ENCODE assay signal across 32 cellular contexts in the genomic region with DNA sequence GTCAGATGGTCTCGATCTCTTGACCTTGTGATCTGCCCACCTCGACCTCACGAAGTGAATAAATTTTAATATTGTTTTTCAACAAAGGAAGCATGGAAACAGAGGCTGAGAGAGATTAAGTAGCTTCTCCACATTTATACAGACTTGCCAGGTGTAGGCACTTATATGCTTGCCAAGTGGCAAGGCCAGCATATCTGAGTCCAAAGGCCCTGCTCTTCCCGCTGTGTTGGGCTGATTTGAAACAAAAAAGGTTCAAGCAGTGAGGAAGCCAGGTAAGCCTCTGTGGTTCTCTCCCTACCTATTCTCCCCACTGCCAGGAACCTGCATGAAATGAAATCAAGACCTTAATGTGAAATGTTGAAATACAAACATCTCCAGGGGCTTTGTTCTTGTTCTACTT. TPM values are rescaled to one million over a fixed set of nuclear protein-coding genes. Genes with fewer than 3 reads are reported as not detected.
"Had no signal": no experiment of that assay in that cellular context is flagged by ENCODE, and none has a peak within 500 bp of the region (broad histone marks: within the 10 kb centered on the region; RNA-seq: fewer than 3 reads in every experiment).

No MANE protein-coding gene starts in this region.

- H3K36me3 ChIP-seq: adrenal gland, colonic mucosa had no signal

- H3K4me3 ChIP-seq: adrenal gland, body of pancreas, cardiac muscle cell, colonic mucosa, dorsolateral prefrontal cortex had no signal

- DNase-seq: activated B cell treated with CpG ODN at 0.5 μM for 24 hours; activated CD4-positive, alpha-beta memory T cell treated with anti-CD3 and anti-CD28 coated beads for 36 hours; activated CD4-positive, alpha-beta T cell treated with anti-CD3 and anti-CD28 coated beads for 36 hours; activated CD4-positive, alpha-beta T cell treated with anti-CD3 and anti-CD28 coated beads, Interleukin-2, amount 10 ng/mL, durations not matched to agents 24 days and 14 days; activated effector memory CD4-positive, alpha-beta T cell treated with anti-CD3 and anti-CD28 coated beads, Interleukin-2, amount 50 U/mL, for 16 hours; activated naive CD4-positive, alpha-beta T cell treated with anti-CD3 and anti-CD28 coated beads for 36 hours; activated naive CD8-positive, alpha-beta T cell treated with anti-CD3 and anti-CD28 coated beads for 36 hours; activated naive CD8-positive, alpha-beta T cell treated with anti-CD3 and anti-CD28 coated beads, Interleukin-2, amount 50 U/mL, for 24 hours; activated T-cell treated with anti-CD3 and anti-CD28 coated beads, Interleukin-2, amount 50 U/mL, for 1 hour; activated T-cell treated with anti-CD3 and anti-CD28 coated beads, Interleukin-2, amount 50 U/mL, for 48 hours; amygdala; aorta; body of pancreas; central memory CD4-positive, alpha-beta T cell; cerebellar nuclear complex; colonic mucosa; dorsolateral prefrontal cortex; effector memory CD4-positive, alpha-beta T cell; endodermal cell; foreskin fibroblast; T-helper 1 cell; T-helper 17 cell; T1000; WERI-Rb-1 had no signal

- H3K27ac ChIP-seq: adrenal gland, body of pancreas, cardiac muscle cell, colonic mucosa, dorsolateral prefrontal cortex, WERI-Rb-1 had no signal

- H3K4me1 ChIP-seq: adrenal gland, body of pancreas, colonic mucosa had no signal

- ATAC-seq: activated CD4-positive, alpha-beta T cell treated with anti-CD3 and anti-CD28 coated beads for 36 hours; activated CD4-positive, CD25-positive, alpha-beta regulatory T cell treated with anti-CD3 and anti-CD28 coated beads, Interleukin-2, amount 50 U/mL, for 24 hours; activated naive CD8-positive, alpha-beta T cell treated with anti-CD3 and anti-CD28 coated beads, Interleukin-2, amount 50 U/mL, for 24 hours; body of pancreas; esophagus mucosa; T-helper 17 cell had no signal

- FAIRE-seq: frontal cortex had no signal

- H3K9me3 ChIP-seq: adrenal gland, body of pancreas, colonic mucosa had no signal

- H3K27me3 ChIP-seq: body of pancreas had no signal

RNA-seq across cellular contexts. Expression of gene SLC6A4, which starts 7.5 kb away (rescaled TPM):
- total RNA-seq: activated B cell treated with CpG ODN at 0.5 μM for 24 hours; activated CD4-positive, alpha-beta memory T cell treated with anti-CD3 and anti-CD28 coated beads for 36 hours; activated CD4-positive, alpha-beta T cell treated with anti-CD3 and anti-CD28 coated beads for 36 hours; activated CD4-positive, alpha-beta T cell treated with anti-CD3 and anti-CD28 coated beads, Interleukin-2, amount 10 ng/mL, durations not matched to agents 24 days and 14 days; activated naive CD4-positive, alpha-beta T cell treated with anti-CD3 and anti-CD28 coated beads for 36 hours; activated naive CD8-positive, alpha-beta T cell treated with anti-CD3 and anti-CD28 coated beads for 36 hours; activated T-helper 1 cell treated with anti-CD3 and anti-CD28 coated beads, Interleukin-12 subunit alpha, Interleukin-12 subunit beta, Interleukin-2, Interleukin-4 antibody, amounts not matched to agents 30 ng/mL and 10 ng/mL and 1 ng/mL, durations not matched to agents 14 hours and 24 hours and 36 hours; activated T-helper 2 cell treated with anti-CD3 and anti-CD28 coated beads, Interferon-gamma antibody, Interleukin-2, Interleukin-4, amounts not matched to agents 10 μg/mL and 5 μg/mL and 100 μg/mL, durations not matched to agents 14 hours and 24 hours and 36 hours; epithelial cell of proximal tubule had no signal
- polyA plus RNA-seq: cardiac muscle cell had no signal
